ENCODE assay signal across 13 cellular contexts in the genomic region with DNA sequence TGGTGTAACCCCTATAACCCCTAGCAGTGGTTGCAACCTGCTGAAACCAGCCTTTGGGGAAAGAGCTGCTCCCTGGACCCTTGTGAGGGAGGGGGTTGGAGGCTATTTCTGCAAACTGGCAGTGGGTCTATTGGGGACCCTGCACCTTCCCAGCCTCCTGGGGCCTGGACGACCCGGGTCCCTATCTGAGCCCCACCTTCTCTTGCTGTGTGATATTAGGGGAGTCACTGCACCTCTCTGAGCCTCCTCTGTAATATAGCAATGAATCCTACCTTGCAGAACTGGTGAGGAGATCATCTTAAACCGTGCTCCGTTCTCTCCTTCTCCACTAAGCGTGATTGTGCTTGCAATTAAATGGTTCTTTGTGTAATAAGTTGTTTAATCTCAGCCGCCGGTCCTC. TPM values are rescaled to one million over a fixed set of nuclear protein-coding genes. Genes with fewer than 3 reads are reported as not detected.
"Had no signal": no experiment of that assay in that cellular context is flagged by ENCODE, and none has a peak within 500 bp of the region (broad histone marks: within the 10 kb centered on the region; RNA-seq: fewer than 3 reads in every experiment).

No MANE protein-coding gene starts in this region.

- H3K27ac Mint-ChIP-seq: activated CD8-positive, alpha-beta T cell treated with anti-CD3 and anti-CD28 coated beads, Interleukin-2, amount 10 ng/mL, durations not matched to agents 7 days and 5 days; activated naive CD4-positive, alpha-beta T cell treated with anti-CD3 and anti-CD28 coated beads, Interleukin-2, amount 50 U/mL, for 24 hours; activated T-cell treated with anti-CD3 and anti-CD28 coated beads, Interleukin-2, amount 50 U/mL, for 24 hours; IgD-negative memory B cell; T-helper 1 cell treated with Interleukin-12 subunit alpha and Interleukin-12 subunit beta and Interleukin-4 antibody, amounts not matched to agents 30 μg/mL and 1 μg/mL, for 36 hours had no signal

- H3K9me3 Mint-ChIP-seq: activated naive CD4-positive, alpha-beta T cell treated with anti-CD3 and anti-CD28 coated beads, Interleukin-2, amount 50 U/mL, for 24 hours; activated T-cell treated with anti-CD3 and anti-CD28 coated beads, Interleukin-2, amount 50 U/mL, for 24 hours; central memory CD8-positive, alpha-beta T cell; IgD-negative memory B cell; T-helper 1 cell treated with Interleukin-12 subunit alpha and Interleukin-12 subunit beta and Interleukin-4 antibody, amounts not matched to agents 30 μg/mL and 1 μg/mL, for 36 hours had no signal

- H3K4me1 Mint-ChIP-seq: activated naive CD4-positive, alpha-beta T cell treated with anti-CD3 and anti-CD28 coated beads, Interleukin-2, amount 50 U/mL, for 24 hours had no signal

- H3K4me1 ChIP-seq: ascending aorta had no signal

- H3K9ac ChIP-seq: KMS-11 had no signal

- H3K36me3 Mint-ChIP-seq: activated naive CD4-positive, alpha-beta T cell treated with anti-CD3 and anti-CD28 coated beads, Interleukin-2, amount 50 U/mL, for 24 hours; IgD-negative memory B cell had no signal

- H3K27me3 ChIP-seq: ascending aorta had no signal

- H3K9me3 ChIP-seq: ascending aorta, body of pancreas had no signal

- H3K4me3 ChIP-seq: ascending aorta, body of pancreas had no signal

- H3K27ac ChIP-seq: ascending aorta, body of pancreas, KMS-11 had no signal

- DNase-seq: amniotic stem cell, NCI-H1092 had no signal

- H3K4me2 ChIP-seq: KMS-11 had no signal

- H3K36me3 ChIP-seq: ascending aorta had no signal

- H3K4me3 Mint-ChIP-seq: activated CD8-positive, alpha-beta T cell treated with anti-CD3 and anti-CD28 coated beads, Interleukin-2, amount 10 ng/mL, durations not matched to agents 7 days and 5 days; activated naive CD4-positive, alpha-beta T cell treated with anti-CD3 and anti-CD28 coated beads, Interleukin-2, amount 50 U/mL, for 24 hours; activated T-cell treated with anti-CD3 and anti-CD28 coated beads, Interleukin-2, amount 50 U/mL, for 24 hours; central memory CD8-positive, alpha-beta T cell; IgD-negative memory B cell; T-helper 1 cell treated with Interleukin-12 subunit alpha and Interleukin-12 subunit beta and Interleukin-4 antibody, amounts not matched to agents 30 μg/mL and 1 μg/mL, for 36 hours had no signal

RNA-seq across cellular contexts. Expression of a gene that starts 24.0 kb away (rescaled TPM):
- total RNA-seq: activated CD8-positive, alpha-beta T cell treated with anti-CD3 and anti-CD28 coated beads, Interleukin-2, amount 10 ng/mL, durations not matched to agents 7 days and 5 days; ascending aorta; body of pancreas; MCF 10A; PC-3 had no signal
- polyA plus RNA-seq: IgD-negative memory B cell had no signal

RNA-seq across cellular contexts. Expression of a gene that starts 44.6 kb away (rescaled TPM):
- total RNA-seq: MCF 10A, PC-3 had no signal
- polyA plus RNA-seq: IgD-negative memory B cell had no signal
